16 cellular contexts compared by ENCODE assay signal in the genomic region with DNA sequence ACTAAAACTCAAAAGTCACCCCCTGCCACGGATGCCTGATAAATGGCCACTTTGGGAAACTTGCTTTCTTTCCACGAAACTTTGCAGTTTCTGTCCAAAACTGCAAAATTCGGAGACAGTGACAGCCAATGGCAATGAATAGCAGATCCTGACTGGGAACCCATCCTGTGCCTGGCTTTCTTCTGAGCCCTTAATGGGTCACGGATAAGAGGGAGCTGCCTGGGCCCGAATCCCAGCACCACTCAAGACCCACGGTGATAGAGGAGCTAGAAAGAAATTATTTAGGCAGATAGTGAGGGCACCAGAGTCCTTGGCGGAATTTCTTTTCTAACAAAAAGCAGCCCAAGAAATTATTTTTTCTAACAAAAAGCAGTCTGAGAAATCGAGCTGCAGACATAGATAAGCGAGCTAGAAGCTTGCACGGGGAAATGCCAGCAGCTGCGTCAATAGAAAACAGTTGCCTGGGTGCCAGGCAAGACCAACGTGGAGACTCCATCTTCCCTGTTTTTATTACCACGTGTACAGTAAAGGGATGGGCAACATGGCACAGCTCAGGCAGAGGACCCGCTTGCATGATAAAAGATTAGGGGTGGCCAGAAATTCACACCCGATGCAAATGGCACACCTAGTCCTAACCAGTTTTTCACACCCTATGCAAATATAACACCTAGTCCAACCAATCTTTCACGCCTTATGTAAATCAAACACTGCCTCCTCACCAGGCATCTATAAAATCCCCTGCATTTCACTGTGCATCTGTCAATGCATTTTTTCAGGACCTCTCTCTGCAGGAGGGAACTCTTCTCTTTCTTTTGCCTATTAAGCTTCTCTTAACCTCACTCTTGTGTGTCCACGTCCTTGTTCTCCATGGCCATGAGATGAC. TPM values are rescaled to one million over a fixed set of nuclear protein-coding genes. Genes with fewer than 3 reads are reported as not detected.
A peak's percentile ranks its signal among the peaks of the same experiment; 100 is the strongest.
DNase-seq lines count a peak whose midpoint lies in the region; ATAC-seq and TF ChIP-seq lines count a peak whose summit lies in the region.
"Had no signal": no experiment of that assay in that cellular context is flagged by ENCODE, and none has a peak within 500 bp of the region (broad histone marks: within the 10 kb centered on the region; RNA-seq: fewer than 3 reads in every experiment).

No MANE protein-coding gene starts in this region.

- H3K4me1 ChIP-seq in heart left ventricle (peaks cover 0 to 20% (median 0%) of the 10 kb centered on the region in 12 donors), RWPE2 (ENCODE audit: insufficient read depth, poor library complexity, severe bottlenecking) (no peaks in the 10 kb centered on the region), vagina (no peaks in the 10 kb centered on the region)
- H3K4me1 ChIP-seq: breast epithelium, tibial artery had no signal

- H3K4me3 Mint-ChIP-seq in stimulated activated memory B cell treated with anti-CD40 and anti-IgM and Interleukin-4, amounts not matched to agents 10 μg/mL and 1 μg/mL and 100 μg/mL, for 72 hours, result no peak overlapping the region
- H3K4me3 Mint-ChIP-seq: activated CD4-positive, alpha-beta T cell treated with anti-CD3 and anti-CD28 coated beads for 36 hours had no signal

- no peaks in the 10 kb centered on the region for H3K9me3 ChIP-seq in heart left ventricle
- H3K9me3 ChIP-seq in RWPE2 (ENCODE audit: severe bottlenecking), result no peaks in the 10 kb centered on the region
- no peaks in the 10 kb centered on the region for H3K9me3 ChIP-seq in vagina
- H3K9me3 ChIP-seq: breast epithelium, tibial artery had no signal

- TF ChIP-seq CTCF in heart left ventricle (IDR thresholded peaks at IDR 0.05) (no peak), RWPE2 (IDR thresholded peaks at IDR 0.05; ENCODE audit: poor library complexity, severe bottlenecking) (no peak), vagina (IDR thresholded peaks at IDR 0.05) (no peak)

- TF ChIP-seq POLR2A in heart left ventricle (IDR thresholded peaks at IDR 0.05), result no peak
- no peak for TF ChIP-seq POLR2A in vagina (IDR thresholded peaks at IDR 0.05)

- no peaks in the 10 kb centered on the region for H3K27me3 ChIP-seq in heart left ventricle
- H3K27me3 ChIP-seq in RWPE2 (ENCODE audit: insufficient read depth, poor library complexity, severe bottlenecking), result no peaks in the 10 kb centered on the region
- no peaks in the 10 kb centered on the region for H3K27me3 ChIP-seq in vagina
- H3K27me3 ChIP-seq: breast epithelium, tibial artery had no signal

- H3K27me3 Mint-ChIP-seq in stimulated activated memory B cell treated with anti-CD40 and anti-IgM and Interleukin-4, amounts not matched to agents 10 μg/mL and 1 μg/mL and 100 μg/mL, for 72 hours, result no peaks in the 10 kb centered on the region
- H3K27me3 Mint-ChIP-seq: activated CD4-positive, alpha-beta T cell treated with anti-CD3 and anti-CD28 coated beads for 36 hours had no signal

- H3K4me1 Mint-ChIP-seq in stimulated activated memory B cell treated with anti-CD40 and anti-IgM and Interleukin-4, amounts not matched to agents 10 μg/mL and 1 μg/mL and 100 μg/mL, for 72 hours, result peaks cover 66% of the 10 kb centered on the region
- H3K4me1 Mint-ChIP-seq: activated CD4-positive, alpha-beta T cell treated with anti-CD3 and anti-CD28 coated beads for 36 hours had no signal

- 49 to 53% (median 51%) methylated on average over 17 of the region's 17 CpGs for WGBS in heart left ventricle, 4 donors

- H3K27ac ChIP-seq in heart left ventricle (no peak overlapping the region), RWPE2 (ENCODE audit: poor library complexity, severe bottlenecking) (no peak overlapping the region), vagina (no peak overlapping the region)
- H3K27ac ChIP-seq: breast epithelium, SK-N-MC, tibial artery had no signal

- intact Hi-C loops in heart left ventricle (cut with DNase I) (no loop called here), left cardiac atrium (cut with DNase I) (no loop called here), vagina (cut with DNase I) (no loop called here)

- peaks cover 32% of the 10 kb centered on the region for H3K36me3 Mint-ChIP-seq in stimulated activated memory B cell treated with anti-CD40 and anti-IgM and Interleukin-4, amounts not matched to agents 10 μg/mL and 1 μg/mL and 100 μg/mL, for 72 hours

- H3K36me3 ChIP-seq in heart left ventricle (peaks cover 0 to 29% (median 23%) of the 10 kb centered on the region in 9 donors), RWPE2 (ENCODE audit: low read depth) (peaks cover 19% of the 10 kb centered on the region), vagina (peaks cover 0 to 24% of the 10 kb centered on the region in 2 donors)

- peak overlapping the region; percentile 64 for H3K27ac Mint-ChIP-seq in stimulated activated memory B cell treated with anti-CD40 and anti-IgM and Interleukin-4, amounts not matched to agents 10 μg/mL and 1 μg/mL and 100 μg/mL, for 72 hours
- H3K27ac Mint-ChIP-seq: activated CD4-positive, alpha-beta T cell treated with anti-CD3 and anti-CD28 coated beads for 36 hours had no signal

- H3K9me3 Mint-ChIP-seq in stimulated activated memory B cell treated with anti-CD40 and anti-IgM and Interleukin-4, amounts not matched to agents 10 μg/mL and 1 μg/mL and 100 μg/mL, for 72 hours, result peaks cover 9% of the 10 kb centered on the region

- no peak for DNase-seq in heart left ventricle
- DNase-seq in left cardiac atrium, result no peak
- no peak for DNase-seq in RWPE2 (ENCODE audit: low spot score)
- DNase-seq in vagina (ENCODE audit: extremely low spot score in 2 of 2), result no peak
- DNase-seq in activated T-cell treated with anti-CD3 and anti-CD28 coated beads for 4 hours, result no peak
- DNase-seq: activated CD4-positive, alpha-beta T cell treated with anti-CD3 and anti-CD28 coated beads for 36 hours; NCI-H2107; tibial artery had no signal

- ATAC-seq in heart left ventricle (peak in 3 of 4 donors; percentile 41 to 67 (median 66)), left cardiac atrium (no peak), RWPE2 (ENCODE audit: low read depth) (peak; percentile 10; the same call in 1 of the 3 replicates)
- ATAC-seq in stimulated activated memory B cell treated with anti-CD40 and anti-IgM and Interleukin-4, amounts not matched to agents 10 μg/mL and 1 μg/mL and 100 μg/mL, for 72 hours, result no peak
- ATAC-seq: activated CD4-positive, alpha-beta T cell treated with anti-CD3 and anti-CD28 coated beads for 36 hours had no signal

- H3K4me3 ChIP-seq in heart left ventricle, result no peak overlapping the region
- H3K4me3 ChIP-seq in RWPE2 (ENCODE audit: severe bottlenecking), result no peak overlapping the region
- no peak overlapping the region for H3K4me3 ChIP-seq in vagina
- H3K4me3 ChIP-seq: breast epithelium, SK-N-MC, tibial artery had no signal

RNA-seq across cellular contexts. Expression of a gene that starts 7.1 kb away (rescaled TPM):
- 1 to 10 TPM in 2 of 9 donors, under 1 TPM in 3, not detected in 4; 0.16 to 1.8 (median 0.44) TPM for total RNA-seq in heart left ventricle
- under 1 TPM; 0.12 to 0.30 TPM for polyA plus RNA-seq in heart left ventricle
- total RNA-seq in left cardiac atrium, result under 1 TPM; 0.16 to 0.56 TPM
- 0.74 TPM for total RNA-seq in vagina
- total RNA-seq: endothelial cell of umbilical vein, H4 had no signal
- polyA plus RNA-seq: BJ, endothelial cell of umbilical vein had no signal

RNA-seq across cellular contexts. Expression of a gene that starts 24.7 kb away (rescaled TPM):
- total RNA-seq in heart left ventricle (10 to 100 TPM; 10.9 to 53.7 (median 23.7) TPM), left cardiac atrium (10 to 100 TPM; 28.2 to 29.8 TPM), vagina (30.4 TPM)
- polyA plus RNA-seq in heart left ventricle, result 10 to 100 TPM in 1 of 2 donors, 1 to 10 TPM in 1; 7.8 to 32.2 TPM

RNA-seq across cellular contexts. Expression of a gene that starts 36.9 kb away (rescaled TPM):
- total RNA-seq in heart left ventricle (not detected), left cardiac atrium (not detected), vagina (not detected)
- polyA plus RNA-seq in heart left ventricle, result not detected
- total RNA-seq: activated CD4-positive, alpha-beta T cell treated with anti-CD3 and anti-CD28 coated beads for 36 hours; endothelial cell of umbilical vein; H4; mononuclear cell; renal cortical epithelial cell had no signal
- polyA plus RNA-seq: BJ, endothelial cell of umbilical vein had no signal

RNA-seq across cellular contexts. Expression of a gene that starts 48.8 kb away (rescaled TPM):
- total RNA-seq in heart left ventricle (10 to 100 TPM; 32.0 to 71.8 (median 37.5) TPM), left cardiac atrium (10 to 100 TPM; 41.3 to 44.1 TPM), vagina (57.2 TPM)
- 10 to 100 TPM; 34.1 to 94.5 TPM for polyA plus RNA-seq in heart left ventricle

Comparison
In these comparisons a context has a peak if more than half of its experiments do, and no peak if none do; other contexts are left out.
1. ATAC-seq: peak in heart left ventricle (3 of 4) and RWPE2 (single experiment); none in left cardiac atrium (0 of 2) and stimulated activated memory B cell treated with anti-CD40 and anti-IgM and Interleukin-4, amounts not matched to agents 10 μg/mL and 1 μg/mL and 100 μg/mL, for 72 hours (single experiment).